Comparison of ENCODE assay signal across 26 cellular contexts in genomic region chr12:55838361-55838760, GRCh38. TPM values are rescaled to one million over a fixed set of nuclear protein-coding genes. Genes with fewer than 3 reads are reported as not detected.
"Had no signal": no experiment of that assay in that cellular context is flagged by ENCODE, and none has a peak within 500 bp of the region (broad histone marks: within the 10 kb centered on the region; RNA-seq: fewer than 3 reads in every experiment).

No MANE protein-coding gene starts in this region.

- DNase-seq: colonic mucosa; cortex of kidney; effector CD8-positive, alpha-beta T cell; effector memory CD8-positive, alpha-beta T cell; endodermal cell; foreskin keratinocyte; heart left ventricle; hypothalamus; immature natural killer cell; islet precursor cell; kidney; kidney glomerular epithelial cell; left colon; left ventricle myocardium inferior; lower lobe of right lung; mesenchymal stem cell; mucosa of descending colon; naive B cell; naive thymus-derived CD8-positive, alpha-beta T cell had no signal

- H3K4me3 Mint-ChIP-seq: dendritic cell treated with granulocyte-macrophage colony-stimulating factor and Interleukin-4, amounts not matched to agents 40 ng/mL and 50 ng/mL, for 4 days; effector memory CD8-positive, alpha-beta T cell; endodermal cell; immature natural killer cell; mesothelial cell of epicardium; naive B cell; naive thymus-derived CD8-positive, alpha-beta T cell had no signal

- H3K27me3 ChIP-seq: colonic mucosa, foreskin keratinocyte, heart left ventricle, hepatocyte had no signal

- H3K4me3 ChIP-seq: colonic mucosa, esophagus muscularis mucosa, gastroesophageal sphincter, heart left ventricle, hepatocyte, left ventricle myocardium inferior, lower lobe of right lung, mucosa of descending colon had no signal

- H3K9me3 ChIP-seq: colonic mucosa, esophagus muscularis mucosa, gastroesophageal sphincter, heart left ventricle, left ventricle myocardium inferior, lower lobe of right lung, mucosa of descending colon had no signal

- H3K4me1 ChIP-seq: colonic mucosa, gastroesophageal sphincter had no signal

- H3K36me3 Mint-ChIP-seq: immature natural killer cell, naive B cell had no signal

- H3K4me2 ChIP-seq: hepatocyte had no signal

- H3K27me3 Mint-ChIP-seq: dendritic cell treated with granulocyte-macrophage colony-stimulating factor and Interleukin-4, amounts not matched to agents 40 ng/mL and 50 ng/mL, for 4 days had no signal

- H2AFZ ChIP-seq: hepatocyte had no signal

- H3K9me3 Mint-ChIP-seq: dendritic cell treated with granulocyte-macrophage colony-stimulating factor and Interleukin-4, amounts not matched to agents 40 ng/mL and 50 ng/mL, for 4 days; effector memory CD8-positive, alpha-beta T cell; endodermal cell; immature natural killer cell; mesothelial cell of epicardium; naive thymus-derived CD8-positive, alpha-beta T cell had no signal

- H3K27ac Mint-ChIP-seq: dendritic cell treated with granulocyte-macrophage colony-stimulating factor and Interleukin-4, amounts not matched to agents 40 ng/mL and 50 ng/mL, for 4 days; effector memory CD8-positive, alpha-beta T cell; endodermal cell; immature natural killer cell; mesothelial cell of epicardium; naive B cell had no signal

- ATAC-seq: effector memory CD8-positive, alpha-beta T cell; foreskin keratinocyte; gastroesophageal sphincter; heart left ventricle; left colon; left lobe of liver; lower lobe of right lung; mucosa of descending colon; naive thymus-derived CD8-positive, alpha-beta T cell had no signal

- H3K36me3 ChIP-seq: colonic mucosa, left ventricle myocardium inferior had no signal

- H3K27ac ChIP-seq: colonic mucosa, esophagus muscularis mucosa, foreskin keratinocyte, gastroesophageal sphincter, heart left ventricle, hepatocyte, left ventricle myocardium inferior, lower lobe of right lung had no signal

RNA-seq across cellular contexts. Expression of gene MMP19, which starts 4.4 kb away (rescaled TPM):
- total RNA-seq: frontal cortex had no signal
- polyA plus RNA-seq: naive thymus-derived CD8-positive, alpha-beta T cell had no signal
